27 cellular contexts compared by ENCODE assay signal in the genomic region with DNA sequence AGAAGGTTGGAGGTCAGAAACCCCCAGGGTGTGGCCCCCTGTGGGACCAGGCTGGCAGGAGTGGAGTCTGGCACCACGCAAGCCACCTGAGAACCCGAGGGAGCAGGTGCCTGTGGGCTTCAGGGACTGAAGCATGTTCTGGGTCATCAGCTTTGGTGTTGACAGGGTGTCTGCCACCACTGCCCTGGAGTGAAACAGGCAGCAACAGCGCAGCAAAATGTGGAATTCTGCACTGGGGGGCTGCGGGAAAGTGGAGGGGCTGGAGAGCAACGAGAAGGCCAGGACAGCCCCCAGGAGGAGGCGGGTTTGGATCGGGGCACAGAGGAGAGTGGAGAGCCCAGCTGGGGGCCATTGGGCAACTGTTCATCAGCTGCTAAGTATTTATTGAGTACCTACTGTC.
"Had no signal": no experiment of that assay in that cellular context is flagged by ENCODE, and none has a peak within 500 bp of the region (broad histone marks: within the 10 kb centered on the region; RNA-seq: fewer than 3 reads in every experiment).

No MANE protein-coding gene starts in this region.

- H3K4me1 Mint-ChIP-seq: activated CD4-positive, alpha-beta memory T cell treated with anti-CD3 and anti-CD28 coated beads, Interleukin-2, amount 10 ng/mL, durations not matched to agents 7 days and 5 days; activated CD4-positive, alpha-beta T cell treated with anti-CD3 and anti-CD28 coated beads, Interleukin-2, amount 10 ng/mL, durations not matched to agents 7 days and 5 days; activated naive CD4-positive, alpha-beta T cell treated with anti-CD3 and anti-CD28 coated beads, Interleukin-2, amount 10 ng/mL, durations not matched to agents 7 days and 5 days; activated naive CD8-positive, alpha-beta T cell treated with anti-CD3 and anti-CD28 coated beads, Interleukin-2, amount 10 ng/mL, durations not matched to agents 7 days and 5 days; brain had no signal

- H3K27me3 ChIP-seq: ascending aorta, breast epithelium, cardiac muscle cell, colonic mucosa had no signal

- H3K36me3 ChIP-seq: ascending aorta, breast epithelium, cardiac muscle cell, colonic mucosa had no signal

- H3K27ac ChIP-seq: ascending aorta, breast epithelium, cardiac muscle cell, colonic mucosa had no signal

- H3K4me1 ChIP-seq: ascending aorta, breast epithelium, colonic mucosa had no signal

- H3K27ac Mint-ChIP-seq: activated CD4-positive, alpha-beta memory T cell treated with anti-CD3 and anti-CD28 coated beads, Interleukin-2, amount 10 ng/mL, durations not matched to agents 7 days and 5 days; activated CD4-positive, alpha-beta T cell treated with anti-CD3 and anti-CD28 coated beads, Interleukin-2, amount 10 ng/mL, durations not matched to agents 7 days and 5 days; activated naive CD4-positive, alpha-beta T cell treated with anti-CD3 and anti-CD28 coated beads, Interleukin-2, amount 10 ng/mL, durations not matched to agents 7 days and 5 days; activated naive CD4-positive, alpha-beta T cell treated with anti-CD3 and anti-CD28 coated beads, Interleukin-2, amount 50 U/mL, for 72 hours; activated naive CD8-positive, alpha-beta T cell treated with anti-CD3 and anti-CD28 coated beads, Interleukin-2, amount 10 ng/mL, durations not matched to agents 7 days and 5 days; activated T-cell treated with anti-CD3 and anti-CD28 coated beads, Interleukin-2, amount 50 U/mL, for 24 hours; activated T-cell treated with anti-CD3 and anti-CD28 coated beads, Interleukin-2, amount 50 U/mL, for 72 hours; brain had no signal

- DNase-seq: activated CD4-positive, alpha-beta memory T cell treated with anti-CD3 and anti-CD28 coated beads, Interleukin-2, amount 10 ng/mL, durations not matched to agents 7 days and 5 days; activated CD4-positive, alpha-beta T cell treated with anti-CD3 and anti-CD28 coated beads for 1 hour; activated CD4-positive, alpha-beta T cell treated with anti-CD3 and anti-CD28 coated beads for 4 hours; activated CD4-positive, alpha-beta T cell treated with anti-CD3 and anti-CD28 coated beads, Interleukin-2, amount 10 ng/mL, durations not matched to agents 7 days and 5 days; activated CD4-positive, alpha-beta T cell treated with anti-CD3 and anti-CD28 coated beads, Interleukin-2, amount 50 U/mL, for 4 hours; activated CD8-positive, alpha-beta memory T cell treated with anti-CD3 and anti-CD28 coated beads, Interleukin-2, amount 50 U/mL, for 48 hours; activated gamma-delta T cell; activated naive CD4-positive, alpha-beta T cell; activated naive CD4-positive, alpha-beta T cell treated with anti-CD3 and anti-CD28 coated beads, Interleukin-2, amount 10 ng/mL, durations not matched to agents 7 days and 5 days; activated naive CD8-positive, alpha-beta T cell treated with anti-CD3 and anti-CD28 coated beads, Interleukin-2, amount 10 ng/mL, durations not matched to agents 7 days and 5 days; activated T-cell treated with anti-CD3 and anti-CD28 coated beads for 4 hours; activated T-cell treated with anti-CD3 and anti-CD28 coated beads, Interleukin-2, amount 50 U/mL, for 24 hours; activated T-cell treated with anti-CD3 and anti-CD28 coated beads, Interleukin-2, amount 50 U/mL, for 72 hours; amniotic stem cell; central memory CD4-positive, alpha-beta T cell; cerebellar nuclear complex; colonic mucosa; effector CD8-positive, alpha-beta T cell; foreskin fibroblast; head of caudate nucleus; T-helper 2 cell had no signal

- H3K36me3 Mint-ChIP-seq: activated naive CD4-positive, alpha-beta T cell treated with anti-CD3 and anti-CD28 coated beads, Interleukin-2, amount 10 ng/mL, durations not matched to agents 7 days and 5 days; activated naive CD4-positive, alpha-beta T cell treated with anti-CD3 and anti-CD28 coated beads, Interleukin-2, amount 50 U/mL, for 72 hours; activated naive CD8-positive, alpha-beta T cell treated with anti-CD3 and anti-CD28 coated beads, Interleukin-2, amount 10 ng/mL, durations not matched to agents 7 days and 5 days had no signal

- H3K4me3 ChIP-seq: ascending aorta, breast epithelium, cardiac muscle cell, colonic mucosa had no signal

- H3K4me3 Mint-ChIP-seq: activated CD4-positive, alpha-beta memory T cell treated with anti-CD3 and anti-CD28 coated beads, Interleukin-2, amount 10 ng/mL, durations not matched to agents 7 days and 5 days; activated CD4-positive, alpha-beta T cell treated with anti-CD3 and anti-CD28 coated beads, Interleukin-2, amount 10 ng/mL, durations not matched to agents 7 days and 5 days; activated naive CD4-positive, alpha-beta T cell treated with anti-CD3 and anti-CD28 coated beads, Interleukin-2, amount 10 ng/mL, durations not matched to agents 7 days and 5 days; activated naive CD8-positive, alpha-beta T cell treated with anti-CD3 and anti-CD28 coated beads, Interleukin-2, amount 10 ng/mL, durations not matched to agents 7 days and 5 days; activated T-cell treated with anti-CD3 and anti-CD28 coated beads, Interleukin-2, amount 50 U/mL, for 24 hours; activated T-cell treated with anti-CD3 and anti-CD28 coated beads, Interleukin-2, amount 50 U/mL, for 72 hours; brain had no signal

- ATAC-seq: activated naive CD4-positive, alpha-beta T cell treated with anti-CD3 and anti-CD28 coated beads, Interleukin-2, amount 50 U/mL, for 72 hours; activated T-cell treated with anti-CD3 and anti-CD28 coated beads, Interleukin-2, amount 50 U/mL, for 72 hours; esophagus mucosa had no signal

- H3K27me3 Mint-ChIP-seq: activated CD4-positive, alpha-beta memory T cell treated with anti-CD3 and anti-CD28 coated beads, Interleukin-2, amount 10 ng/mL, durations not matched to agents 7 days and 5 days; activated naive CD4-positive, alpha-beta T cell treated with anti-CD3 and anti-CD28 coated beads, Interleukin-2, amount 10 ng/mL, durations not matched to agents 7 days and 5 days; activated naive CD8-positive, alpha-beta T cell treated with anti-CD3 and anti-CD28 coated beads, Interleukin-2, amount 10 ng/mL, durations not matched to agents 7 days and 5 days; activated T-cell treated with anti-CD3 and anti-CD28 coated beads, Interleukin-2, amount 50 U/mL, for 24 hours had no signal
